Comparison of ENCODE assay signal across 17 cellular contexts in the genomic region with DNA sequence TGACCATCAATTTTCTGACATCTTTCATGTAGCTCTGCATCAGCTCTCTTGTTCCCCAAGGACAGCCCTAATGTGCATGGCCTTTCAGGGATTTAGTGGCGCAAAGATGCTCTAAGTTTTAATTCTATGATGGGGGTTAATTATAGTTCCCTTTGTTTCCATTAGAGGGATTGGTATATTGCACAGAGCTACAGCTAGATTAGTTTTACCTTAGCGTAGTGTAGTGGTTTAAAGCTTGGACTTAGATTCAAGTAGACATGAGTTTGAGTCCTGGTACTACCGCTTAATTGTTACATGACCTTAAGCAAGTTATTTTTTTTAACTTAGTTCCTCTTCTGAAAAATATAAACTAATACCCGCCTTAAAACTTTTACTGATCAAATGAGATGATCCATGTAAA.
DNase-seq lines count a peak whose midpoint lies in the region; ATAC-seq, FAIRE-seq and TF ChIP-seq lines count a peak whose summit lies in the region.
"Had no signal": no experiment of that assay in that cellular context is flagged by ENCODE, and none has a peak within 500 bp of the region (broad histone marks: within the 10 kb centered on the region; RNA-seq: fewer than 3 reads in every experiment).

No MANE protein-coding gene starts in this region.

- DNase-seq in SK-N-SH (no peak), Panc1 (ENCODE audit: low read depth, low spot score) (no peak), epithelial cell of prostate (ENCODE audit: low read depth, low spot score) (no peak), smooth muscle cell (lab: John Stamatoyannopoulos, UW; ENCODE audit: unreplicated experiment) (no peak), D721Med (ENCODE audit: insufficient read length, low spot score) (no peak), DMS53 treated with DMSO at 0.1 percent for 48 hours (lab: John Stamatoyannopoulos, UW; ENCODE audit: unreplicated experiment) (no peak)
- DNase-seq: 8988T; CD8-positive, alpha-beta T cell; GDM1; NCI-H187 treated with DMSO at 0.1 percent for 48 hours; NCI-H446; Right ventricle myocardium superior had no signal

- H3K4me3 ChIP-seq in SK-N-SH (ENCODE audit: low read depth in 2 of 2, low read length in 1 of 2) = no peak overlapping the region
- no peak overlapping the region for H3K4me3 ChIP-seq in Panc1 (ENCODE audit: low read depth in 2 of 2, low read length in 2 of 2)
- H3K4me3 ChIP-seq in smooth muscle cell = no peak overlapping the region
- H3K4me3 ChIP-seq: BLaER1, SK-N-MC had no signal

- in situ Hi-C loops in Panc1 (cut with HindIII; ENCODE audit: low pct_unique_long_range_greater_than_20kb, low sequenced_read_pairs) = no loop called here

- H3K36me3 ChIP-seq in SK-N-SH (replicated peaks in 1 of 2; ENCODE audit: control insufficient read depth in 1 of 2, insufficient read depth in 2 of 2, low read length in 1 of 2) (no peaks in the 10 kb centered on the region), Panc1 (ENCODE audit: control insufficient read depth, insufficient read depth, low read length) (no peaks in the 10 kb centered on the region), smooth muscle cell (ENCODE audit: low read depth) (no peaks in the 10 kb centered on the region)
- H3K36me3 ChIP-seq: BLaER1 had no signal

- H3K27ac ChIP-seq in SK-N-SH (ENCODE audit: low read depth in 2 of 2, low read length in 1 of 2) (peak overlapping the region in 1 of 2 experiments; percentile 83; a peak in 2 of 4 replicates), Panc1 (ENCODE audit: low read length) (peak overlapping the region; percentile 89), epithelial cell of prostate (peak overlapping the region; percentile 75), smooth muscle cell (ENCODE audit: low read depth) (peak overlapping the region; percentile 84)
- H3K27ac ChIP-seq: BLaER1, SK-N-MC had no signal

- TF ChIP-seq RAD21 in SK-N-SH (IDR thresholded peaks at IDR 0.05; ENCODE audit: low read length) = no peak

- H3K27me3 ChIP-seq in SK-N-SH (ENCODE audit: insufficient read depth) (no peaks in the 10 kb centered on the region), Panc1 (ENCODE audit: control insufficient read depth, insufficient read depth, low read length) (no peaks in the 10 kb centered on the region), smooth muscle cell (ENCODE audit: low read depth) (no peaks in the 10 kb centered on the region)
- H3K27me3 ChIP-seq: BLaER1 had no signal

- TF ChIP-seq CTCF in SK-N-SH (IDR thresholded peaks at IDR 0.05) (no peak), Panc1 (IDR thresholded peaks at IDR 0.05) (no peak), smooth muscle cell (IDR thresholded peaks at IDR 0.05; ENCODE audit: borderline replicate concordance, insufficient read depth, poor library complexity, severe bottlenecking) (no peak), D721Med (IDR thresholded peaks at IDR 0.05; ENCODE audit: insufficient read depth, missing control alignments) (no peak)

- WGBS in SK-N-SH (ENCODE audit: low lambda C conversion rate) = 96% methylated on average over 4 of the region's 4 CpGs
- 85% methylated on average over 4 of the region's 4 CpGs for WGBS in smooth muscle cell (ENCODE audit: low lambda C conversion rate)

- H3K79me2 ChIP-seq in SK-N-SH (ENCODE audit: insufficient read depth) = no peaks in the 10 kb centered on the region
- H3K79me2 ChIP-seq in smooth muscle cell (ENCODE audit: low read depth) = no peaks in the 10 kb centered on the region

- peaks cover 12% of the 10 kb centered on the region for H3F3A ChIP-seq in SK-N-SH (replicated peaks; ENCODE audit: insufficient read depth)
- H3F3A ChIP-seq in smooth muscle cell (ENCODE audit: low read depth) = peaks cover 6% of the 10 kb centered on the region

- CTCF ChIA-PET in SK-N-SH (lab: Yijun Ruan, JAX) (interaction anchor here (1.4 kb wide), 1 partner anchor 9 kb away, joined by 4 read pairs; no protein-coding TSS in a partner anchor), Panc1 (lab: Charles Lee) (no interaction called here)

- H3K4me2 ChIP-seq in SK-N-SH (no peak overlapping the region), smooth muscle cell (peak overlapping the region; percentile 68)
- H3K4me2 ChIP-seq: BLaER1 had no signal

- H3K4me1 ChIP-seq in SK-N-SH (ENCODE audit: control insufficient read depth in 1 of 2, insufficient read depth in 2 of 2, low read depth in 1 of 2, low read length in 1 of 2) = peaks cover 6 to 12% of the 10 kb centered on the region in 2 experiments; a peak in 3 of 4 replicates
- peaks cover 10% of the 10 kb centered on the region for H3K4me1 ChIP-seq in Panc1 (ENCODE audit: control insufficient read depth, insufficient read depth, low read length)
- H3K4me1 ChIP-seq in smooth muscle cell (ENCODE audit: low read depth) = no peaks in the 10 kb centered on the region

- 0 out of 2 replicates have a peak overlapping the region, but pooled peaks have one; percentile 18 for H2AFZ ChIP-seq in SK-N-SH (ENCODE audit: low read depth)
- H2AFZ ChIP-seq in smooth muscle cell (ENCODE audit: low read depth) = no peak overlapping the region

- H4K20me1 ChIP-seq in SK-N-SH (ENCODE audit: insufficient read depth) (no peaks in the 10 kb centered on the region), smooth muscle cell (ENCODE audit: low read depth) (no peaks in the 10 kb centered on the region)
- H4K20me1 ChIP-seq: BLaER1 had no signal

- no peaks in the 10 kb centered on the region for H3K9me2 ChIP-seq in SK-N-SH

- H3K9ac ChIP-seq in SK-N-SH = no peak overlapping the region
- H3K9ac ChIP-seq in smooth muscle cell (ENCODE audit: low read depth) = no peak overlapping the region
- H3K9ac ChIP-seq: BLaER1 had no signal

- POLR2A ChIA-PET in SK-N-SH (lab: Yijun Ruan, JAX) (no interaction called here), Panc1 (lab: Charles Lee) (no interaction called here)

- TF ChIP-seq EP300 in SK-N-SH (IDR thresholded peaks at IDR 0.05; ENCODE audit: borderline replicate concordance in 1 of 2, low read depth in 1 of 2, low read length in 1 of 2) = no peak

- BruUV-seq in Panc1 (replicated peaks; lab: Mats Ljungman, UMichigan) = no TSS peak

- intact Hi-C loops in Panc1 (cut with micrococcal nuclease; ENCODE audit: unreplicated experiment) = no loop called here

- FAIRE-seq in D721Med (lab: Jason Lieb, UNC) = no peak
- FAIRE-seq: GM12891 had no signal

- no peaks in the 10 kb centered on the region for H3K9me3 ChIP-seq in SK-N-SH
- peaks cover 31% of the 10 kb centered on the region; the same call in 1 of the 2 replicates for H3K9me3 ChIP-seq in Panc1 (ENCODE audit: control insufficient read depth, insufficient read depth, low read depth, low read length)
- no peaks in the 10 kb centered on the region for H3K9me3 ChIP-seq in smooth muscle cell (replicated peaks; ENCODE audit: low read depth)
- H3K9me3 ChIP-seq: BLaER1 had no signal

- no peak for ATAC-seq in SK-N-SH treated with all-trans-retinoic acid at 6 μM for 48 hours
- ATAC-seq in Panc1 = no peak
- ATAC-seq in GM18909 (IDR thresholded peaks at IDR 0.05; ENCODE audit: poor library complexity, unreplicated experiment) = no peak
- ATAC-seq: CD8-positive, alpha-beta T cell had no signal

TF ChIP-seq in SK-N-SH, 30 proteins besides CTCF, POLR2A, EP300 and RAD21:
- TF ChIP-seq RFX5 (IDR thresholded peaks at IDR 0.05; ENCODE audit: low read length) (no peak), MXI1 (IDR thresholded peaks at IDR 0.05; ENCODE audit: low read depth, low read length) (no peak), MEF2A (IDR thresholded peaks at IDR 0.05; ENCODE audit: borderline replicate concordance, low read depth) (no peak), FOSL2 (IDR thresholded peaks at IDR 0.05; ENCODE audit: borderline replicate concordance, low read depth) (no peak)

TF ChIP-seq in SK-N-SH treated with all-trans-retinoic acid at 6 μM for 48 hours, 23 proteins besides CTCF, POLR2A, EP300 and RAD21 (continues in another document):
- TF ChIP-seq ZFP3 (CRISPR knock-in tag; IDR thresholded peaks at IDR 0.05) (no peak), CSDC2 (CRISPR knock-in tag; IDR thresholded peaks at IDR 0.05) (no peak), RARB (CRISPR knock-in tag; IDR thresholded peaks at IDR 0.05) (no peak), ZNF70 (CRISPR knock-in tag; IDR thresholded peaks at IDR 0.05) (no peak), BACH2 (CRISPR knock-in tag; IDR thresholded peaks at IDR 0.05; ENCODE audit: borderline replicate concordance) (no peak), ISL1 (CRISPR knock-in tag; IDR thresholded peaks at IDR 0.05) (no peak), TCF4 (CRISPR knock-in tag; IDR thresholded peaks at IDR 0.05; ENCODE audit: borderline replicate concordance) (no peak), ARNTL (CRISPR knock-in tag; IDR thresholded peaks at IDR 0.05; ENCODE audit: borderline replicate concordance, low read depth) (no peak), ZNF565 (CRISPR knock-in tag; conservative IDR thresholded peaks at IDR 0.05; ENCODE audit: low read depth) (no peak), ZC3H10 (CRISPR knock-in tag; IDR thresholded peaks at IDR 0.05) (no peak), PPARA (CRISPR knock-in tag; IDR thresholded peaks at IDR 0.05; ENCODE audit: borderline replicate concordance) (no peak), ZFP30 (CRISPR knock-in tag; IDR thresholded peaks at IDR 0.05) (no peak)
- TF ChIP-seq, protein P1, sequence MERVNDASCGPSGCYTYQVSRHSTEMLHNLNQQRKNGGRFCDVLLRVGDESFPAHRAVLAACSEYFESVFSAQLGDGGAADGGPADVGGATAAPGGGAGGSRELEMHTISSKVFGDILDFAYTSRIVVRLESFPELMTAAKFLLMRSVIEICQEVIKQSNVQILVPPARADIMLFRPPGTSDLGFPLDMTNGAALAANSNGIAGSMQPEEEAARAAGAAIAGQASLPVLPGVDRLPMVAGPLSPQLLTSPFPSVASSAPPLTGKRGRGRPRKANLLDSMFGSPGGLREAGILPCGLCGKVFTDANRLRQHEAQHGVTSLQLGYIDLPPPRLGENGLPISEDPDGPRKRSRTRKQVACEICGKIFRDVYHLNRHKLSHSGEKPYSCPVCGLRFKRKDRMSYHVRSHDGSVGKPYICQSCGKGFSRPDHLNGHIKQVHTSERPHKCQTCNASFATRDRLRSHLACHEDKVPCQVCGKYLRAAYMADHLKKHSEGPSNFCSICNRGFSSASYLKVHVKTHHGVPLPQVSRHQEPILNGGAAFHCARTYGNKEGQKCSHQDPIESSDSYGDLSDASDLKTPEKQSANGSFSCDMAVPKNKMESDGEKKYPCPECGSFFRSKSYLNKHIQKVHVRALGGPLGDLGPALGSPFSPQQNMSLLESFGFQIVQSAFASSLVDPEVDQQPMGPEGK (CRISPR knock-in tag; IDR thresholded peaks at IDR 0.05; ENCODE audit: borderline replicate concordance) = no peak
